13 cellular contexts compared by ENCODE assay signal in genomic region chr7:94056796-94057207, GRCh38.
A peak's percentile ranks its signal among the peaks of the same experiment; 100 is the strongest.
DNase-seq lines count a peak whose midpoint lies in the region; ATAC-seq and TF ChIP-seq lines count a peak whose summit lies in the region.
"Had no signal": no experiment of that assay in that cellular context is flagged by ENCODE, and none has a peak within 500 bp of the region (broad histone marks: within the 10 kb centered on the region; RNA-seq: fewer than 3 reads in every experiment).

No MANE protein-coding gene starts in this region.

- CTCF ChIA-PET in AG04449 (lab: Yijun Ruan, JAX) = interaction anchor here (1.1 to 1.7 kb wide), 5 partner anchors 10 to 40 kb away, joined by 3 to 6 read pairs (median 4); no protein-coding TSS in a partner anchor

- H3K4me3 ChIP-seq in AG04449 (ENCODE audit: low read depth, low read length) (no peak overlapping the region), HL-60 (replicated peaks; ENCODE audit: insufficient read depth, low read length) (no peak overlapping the region), foreskin fibroblast (ENCODE audit: low read depth in 1 of 2, low read length in 2 of 2) (no peak overlapping the region)
- H3K4me3 ChIP-seq: cardiac muscle cell, HAP-1 had no signal

- H3K27ac ChIP-seq in HL-60 (replicated peaks) = peak overlapping the region; percentile 54
- H3K27ac ChIP-seq: cardiac muscle cell had no signal

- TF ChIP-seq CTCF in AG04449 (IDR thresholded peaks at IDR 0.05; ENCODE audit: insufficient read depth, low read length, missing control alignments) (peak; percentile 0), HL-60 (IDR thresholded peaks at IDR 0.05; ENCODE audit: insufficient read depth, low read length) (no peak), foreskin fibroblast (IDR thresholded peaks at IDR 0.05; ENCODE audit: low read depth, low read length) (no peak)

- ATAC-seq in GM19463 (IDR thresholded peaks at IDR 0.05; ENCODE audit: unreplicated experiment) (no peak), GM18861 (IDR thresholded peaks at IDR 0.05; ENCODE audit: unreplicated experiment) (no peak)

- POLR2A ChIA-PET in AG04449 (lab: Yijun Ruan, JAX) = no interaction called here

- H3K27me3 ChIP-seq in HL-60 (ENCODE audit: insufficient read depth, poor library complexity, severe bottlenecking) = no peaks in the 10 kb centered on the region
- H3K27me3 ChIP-seq: cardiac muscle cell had no signal

- DNase-seq in AG04449 (ENCODE audit: low read depth, low spot score) = peak; percentile 85
- peak; percentile 72 to 81 for DNase-seq in HL-60 (ENCODE audit: low read depth in 1 of 2, low spot score in 1 of 2)
- DNase-seq in SIG-M5 (lab: John Stamatoyannopoulos, UW) = peak; percentile 22
- peak; percentile 91 to 92 for DNase-seq in foreskin fibroblast
- DNase-seq in NCI-H1417 (lab: John Stamatoyannopoulos, UW) = no peak
- no peak for DNase-seq in KG1 (lab: John Stamatoyannopoulos, UW)
- DNase-seq: CD4-positive, alpha-beta memory T cell; glutamatergic neuron; NCI-H2171 had no signal

Comparison
In these comparisons a context has a peak if more than half of its experiments do, and no peak if none do; other contexts are left out.
1. DNase-seq: peak in AG04449 (single experiment), HL-60 (2 of 2), SIG-M5 (single experiment) and foreskin fibroblast (2 of 2); none in NCI-H1417 (0 of 3) and KG1 (single experiment).